Comparison of ENCODE assay signal across 8 cellular contexts in the genomic region with DNA sequence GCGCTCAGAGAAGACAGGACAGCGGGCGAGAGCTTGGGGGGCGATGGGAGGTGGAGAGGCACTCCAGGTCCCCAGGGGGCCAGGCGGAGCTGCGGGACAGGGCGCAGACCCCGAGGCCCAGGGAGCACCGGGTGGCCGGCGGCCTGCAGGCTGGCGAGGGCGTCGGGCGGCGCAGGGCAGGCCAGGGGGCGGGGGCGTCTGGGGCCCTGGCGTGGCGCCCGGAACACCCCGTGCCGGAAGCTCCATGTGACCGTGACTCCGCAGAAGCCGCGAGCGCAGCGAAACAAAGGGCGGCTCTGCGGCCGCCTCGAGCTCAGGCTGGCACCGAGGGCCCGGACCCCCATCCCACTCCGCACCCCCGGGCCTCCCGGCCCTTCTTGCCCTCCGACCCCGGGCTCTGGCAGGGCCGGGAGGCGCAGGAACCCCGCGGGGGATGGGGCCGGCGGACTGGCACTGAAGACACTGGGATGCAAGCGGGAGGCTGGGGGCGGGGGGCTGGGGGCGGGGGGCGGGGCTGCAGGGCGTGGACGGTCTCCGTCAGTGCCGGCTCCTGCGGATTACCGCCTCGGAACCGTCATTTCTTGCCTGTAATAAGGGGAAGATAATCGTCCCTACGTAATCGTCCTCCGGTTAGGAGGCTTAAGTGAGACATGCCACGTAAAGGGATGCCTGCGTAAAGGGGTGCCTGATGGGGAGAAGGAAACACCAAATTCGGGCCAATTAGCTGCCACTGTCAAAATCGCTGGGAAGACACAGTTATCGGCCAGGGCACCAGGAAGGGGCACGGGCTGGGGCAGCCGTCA. TPM values are rescaled to one million over a fixed set of nuclear protein-coding genes. Genes with fewer than 3 reads are reported as not detected.
DNase-seq lines count a peak whose midpoint lies in the region; ATAC-seq, FAIRE-seq and TF ChIP-seq lines count a peak whose summit lies in the region.

No MANE protein-coding gene starts in this region.

- intact Hi-C loops in pancreas (cut with DNase I): no loop called here

- peaks cover 13% of the 10 kb centered on the region for H3K27me3 Mint-ChIP-seq in glutamatergic neuron (ENCODE audit: unreplicated experiment)

- DNase-seq in DMS153 treated with DMSO at 0.1 percent for 48 hours (lab: John Stamatoyannopoulos, UW; ENCODE audit: unreplicated experiment): peak; percentile 71
- DNase-seq in HuH-7.5 (ENCODE audit: low spot score): peak; percentile 77
- DNase-seq in SJCRH30: peak; percentile 87 to 91
- peak; percentile 76 for DNase-seq in activated naive CD4-positive, alpha-beta T cell treated with anti-CD3 and anti-CD28 coated beads, Interleukin-2, amount 50 U/mL, for 16 hours
- DNase-seq in glutamatergic neuron: peak; percentile 68
- peak; percentile 81 to 95 (median 90) for DNase-seq in pancreas

- no peak for FAIRE-seq in pancreas (lab: Jason Lieb, UNC)

- peak overlapping the region; percentile 89 for H3K27ac Mint-ChIP-seq in glutamatergic neuron (ENCODE audit: unreplicated experiment)

- ATAC-seq in GM21423 (IDR thresholded peaks at IDR 0.05; ENCODE audit: unreplicated experiment) (peak; percentile 86), pancreas (peak; percentile 80 to 88 (median 86))

- peaks cover 13% of the 10 kb centered on the region for H3K9me3 Mint-ChIP-seq in glutamatergic neuron (ENCODE audit: unreplicated experiment)

- no peaks in the 10 kb centered on the region for H3K36me3 ChIP-seq in SJCRH30
- H3K36me3 ChIP-seq in pancreas: no peaks in the 10 kb centered on the region
- no peaks in the 10 kb centered on the region for H3K36me3 ChIP-seq in thymus (ENCODE audit: control insufficient read depth, insufficient read depth)

- peaks cover 41% of the 10 kb centered on the region for H3K4me1 ChIP-seq in SJCRH30
- peaks cover 13 to 28% (median 20%) of the 10 kb centered on the region in 3 donors for H3K4me1 ChIP-seq in pancreas
- H3K4me1 ChIP-seq in thymus (ENCODE audit: control insufficient read depth, insufficient read depth, low read length): peaks cover 24% of the 10 kb centered on the region

- no peak for TF ChIP-seq CTCF in glutamatergic neuron (IDR thresholded peaks at IDR 0.05; ENCODE audit: partially characterized antibody, unreplicated experiment)
- no peak for TF ChIP-seq CTCF in pancreas (IDR thresholded peaks at IDR 0.05)

- H3K27me3 ChIP-seq in SJCRH30 (no peaks in the 10 kb centered on the region), pancreas (no peaks in the 10 kb centered on the region), thymus (ENCODE audit: control insufficient read depth, insufficient read depth) (no peaks in the 10 kb centered on the region)

- H3K27ac ChIP-seq in SJCRH30 (peak overlapping the region; percentile 94), pancreas (peak overlapping the region; percentile 64 to 88 (median 82)), thymus (ENCODE audit: low read depth) (peak overlapping the region; percentile 79)

- peaks cover 17% of the 10 kb centered on the region for H3K4me1 Mint-ChIP-seq in glutamatergic neuron (ENCODE audit: low read depth, unreplicated experiment)

- H3K4me3 ChIP-seq in SJCRH30 (peak overlapping the region; percentile 65), pancreas (peak overlapping the region in 2 of 4 donors; percentile 29 to 40), thymus (ENCODE audit: low read length) (peak overlapping the region; percentile 57)

- H3K4me3 Mint-ChIP-seq in glutamatergic neuron (ENCODE audit: unreplicated experiment): peak overlapping the region; percentile 79

- H3K36me3 Mint-ChIP-seq in glutamatergic neuron (ENCODE audit: unreplicated experiment): no peaks in the 10 kb centered on the region

- H3K9me3 ChIP-seq in SJCRH30 (replicated peaks): no peaks in the 10 kb centered on the region
- no peaks in the 10 kb centered on the region for H3K9me3 ChIP-seq in pancreas
- no peaks in the 10 kb centered on the region for H3K9me3 ChIP-seq in thymus (ENCODE audit: control insufficient read depth)

- 13 to 17% methylated on average over 60 to 69 of the region's 69 CpGs for WGBS in pancreas, 2 donors
- 4% methylated on average over 69 of the region's 69 CpGs for WGBS in thymus

RNA-seq across cellular contexts. Expression of a gene that starts 19.2 kb away (rescaled TPM):
- 0.25 and 0.77 TPM in 2 replicates for total RNA-seq in SJCRH30 (2014; rRNA removed; shearing (Covaris generic))
- total RNA-seq in glutamatergic neuron (ENCODE audit: unreplicated experiment) (0.64 TPM), pancreas (1 to 10 TPM in 5 of 6 donors, under 1 TPM in 1; 0.70 to 9.7 (median 2.8) TPM)
- polyA plus RNA-seq in pancreas (10 to 100 TPM; 21.3 to 28.1 TPM), thymus (0.55 TPM)

RNA-seq across cellular contexts. Expression of a gene that starts 27.5 kb away (rescaled TPM):
- total RNA-seq in SJCRH30 (2014; rRNA removed; shearing (Covaris generic)): 0.43 and 1.1 TPM in 2 replicates
- total RNA-seq in glutamatergic neuron (ENCODE audit: unreplicated experiment) (15.5 TPM), pancreas (100 to 1,000 TPM in 1 of 6 donors, 10 to 100 TPM in 5; 10.9 to 111 (median 29.0) TPM)
- polyA plus RNA-seq in pancreas (10 to 100 TPM; 37.6 to 41.3 TPM), thymus (118 TPM)
